In the genomic region with DNA sequence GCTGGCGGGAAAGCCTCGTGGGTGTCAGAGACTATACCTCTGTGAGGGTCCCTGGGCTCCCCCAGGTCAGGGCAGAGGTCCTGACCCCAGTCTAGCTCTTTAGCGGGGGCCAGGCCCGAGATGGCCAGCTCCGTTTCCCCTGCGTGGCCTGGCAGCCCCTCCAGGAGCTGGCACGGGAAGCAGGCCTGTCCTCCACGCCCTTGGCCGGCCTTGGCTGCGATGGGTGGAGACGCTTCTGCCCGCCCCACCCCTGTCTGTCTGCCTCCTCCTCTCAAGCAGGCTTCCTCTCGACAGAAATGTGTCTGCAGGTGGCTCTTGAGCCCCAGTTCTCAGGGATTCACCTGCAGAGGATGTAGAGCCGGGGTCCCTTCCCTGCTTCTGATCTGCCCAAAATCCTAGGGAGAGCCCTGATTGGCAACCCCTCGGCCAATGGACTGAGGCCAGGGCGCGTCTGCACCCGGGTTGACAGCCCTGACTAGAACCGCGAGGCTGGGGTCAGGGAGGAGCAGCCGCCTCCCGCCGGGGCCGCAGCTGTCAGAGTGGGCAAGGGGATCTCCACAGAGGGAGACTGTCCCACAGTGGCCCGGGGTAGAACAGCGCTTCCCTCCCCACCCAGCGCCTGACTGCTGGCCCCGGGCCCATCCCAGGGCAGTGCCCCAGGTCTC, we compare ENCODE assay signal across 23 cellular contexts. TPM values are rescaled to one million over a fixed set of nuclear protein-coding genes. Genes with fewer than 3 reads are reported as not detected.
DNase-seq lines count a peak whose midpoint lies in the region; ATAC-seq, FAIRE-seq and TF ChIP-seq lines count a peak whose summit lies in the region.
"Had no signal": no experiment of that assay in that cellular context is flagged by ENCODE, and none has a peak within 500 bp of the region (broad histone marks: within the 10 kb centered on the region; RNA-seq: fewer than 3 reads in every experiment).

No MANE protein-coding gene starts in this region.

- no peaks in the 10 kb centered on the region for H4K20me1 ChIP-seq in HepG2 (ENCODE audit: insufficient read depth, low read length)
- no peaks in the 10 kb centered on the region for H4K20me1 ChIP-seq in PC-3 (ENCODE audit: low read length)

- H3K4me1 ChIP-seq in HepG2 (ENCODE audit: insufficient read depth, low read length) (no peaks in the 10 kb centered on the region), right lobe of liver (no peaks in the 10 kb centered on the region), PC-3 (ENCODE audit: insufficient read depth, low read length) (no peaks in the 10 kb centered on the region)
- H3K4me1 ChIP-seq: parathyroid adenoma had no signal

- WGBS in HepG2 (ENCODE audit: low lambda C conversion rate) = 9% methylated on average over 12 of the region's 28 CpGs
- 0% methylated on average over 2 of the region's 28 CpGs for WGBS in right lobe of liver (ENCODE audit: insufficient coverage, low coverage, low lambda C conversion rate, missing lambda C conversion rate)

- FAIRE-seq in HepG2 (lab: Jason Lieb, UNC) = no peak

- DNase-seq in HepG2 (ENCODE audit: low spot score) (no peak), right lobe of liver (no peak), PC-3 (no peak), HT-29 (ENCODE audit: low spot score) (no peak), KG1 (lab: John Stamatoyannopoulos, UW) (no peak)
- DNase-seq: activated CD4-positive, alpha-beta T cell treated with anti-CD3 and anti-CD28 coated beads for 36 hours; activated effector memory CD4-positive, alpha-beta T cell treated with Interleukin-2 at 50 U/mL for 16 hours; CD8-positive, alpha-beta memory T cell; esophagus squamous epithelium; IMR-90; NCI-H2081 treated with DMSO at 0.1 percent for 48 hours; NCI-H774; PC-9; stimulated activated CD4-positive, alpha-beta T cell treated with anti-CD3 and anti-CD28 coated beads, Interleukin-1b, Interleukin-23, amount 100 ng/mL, for 48 hours; stimulated activated naive CD8-positive, alpha-beta T cell treated with anti-CD3 and anti-CD28 coated beads, Interleukin-15, amount 100 ng/mL, for 72 hours had no signal

- no peaks in the 10 kb centered on the region for H3K9me2 ChIP-seq in PC-3 (replicated peaks; ENCODE audit: low read length)

- no peak for TF ChIP-seq RAD21 in HepG2 (CRISPR knock-in tag; IDR thresholded peaks at IDR 0.05)

- H3K27ac ChIP-seq in HepG2 (ENCODE audit: extremely low read length, insufficient read depth, low read length) = no peak overlapping the region
- H3K27ac ChIP-seq in right lobe of liver = no peak overlapping the region
- H3K27ac ChIP-seq in PC-3 (ENCODE audit: low read length) = no peak overlapping the region
- H3K27ac ChIP-seq: adrenal gland, cardiac muscle cell, esophagus squamous epithelium, left lung, parathyroid adenoma, PC-9, SK-N-MC had no signal

- no peaks in the 10 kb centered on the region for H3K36me3 ChIP-seq in HepG2 (replicated peaks in 1 of 2; ENCODE audit: control insufficient read depth in 1 of 2, insufficient read depth in 2 of 2, low read length in 2 of 2)
- no peaks in the 10 kb centered on the region for H3K36me3 ChIP-seq in right lobe of liver
- H3K36me3 ChIP-seq in PC-3 (ENCODE audit: low read depth, low read length) = no peaks in the 10 kb centered on the region
- H3K36me3 ChIP-seq: adrenal gland, cardiac muscle cell, esophagus squamous epithelium, left lung had no signal

- intact Hi-C loops in HepG2 (cut with micrococcal nuclease; ENCODE audit: unreplicated experiment) = no loop called here
- intact Hi-C loops in right lobe of liver (cut with DNase I) = no loop called here
- intact Hi-C loops in PC-3 (cut with micrococcal nuclease) = no loop called here

- no peak overlapping the region for H3K4me2 ChIP-seq in HepG2 (ENCODE audit: low read depth, low read length)
- H3K4me2 ChIP-seq in PC-3 (ENCODE audit: low read length) = peak overlapping the region; percentile 20
- H3K4me2 ChIP-seq: PC-9 had no signal

- BruUV-seq in HepG2 (replicated peaks; lab: Mats Ljungman, UMichigan) (no TSS peak), PC-3 (replicated peaks; lab: Mats Ljungman, UMichigan) (no TSS peak)

- in situ Hi-C loops in HepG2 (cut with HindIII; ENCODE audit: extremely low pct_ligation_motif_present, low pct_unique_long_range_greater_than_20kb) = no loop called here

- ATAC-seq in HepG2 = peak; percentile 17; the same call in 2 of the 3 replicates
- no peak for ATAC-seq in right lobe of liver
- ATAC-seq in PC-3 = peak; percentile 60
- peak; percentile 48 for ATAC-seq in esophagus mucosa
- no peak for ATAC-seq in HG02571 (IDR thresholded peaks at IDR 0.05; ENCODE audit: unreplicated experiment)
- ATAC-seq in GM18502 (IDR thresholded peaks at IDR 0.05; ENCODE audit: poor library complexity, unreplicated experiment) = no peak
- ATAC-seq: activated CD4-positive, alpha-beta T cell treated with anti-CD3 and anti-CD28 coated beads for 36 hours; left lung; stimulated activated naive CD8-positive, alpha-beta T cell treated with anti-CD3 and anti-CD28 coated beads, Interleukin-15, amount 100 ng/mL, for 72 hours had no signal

- H3K9ac ChIP-seq in HepG2 (ENCODE audit: insufficient read depth, low read depth, low read length) (no peak overlapping the region), PC-3 (ENCODE audit: low read length) (no peak overlapping the region)
- H3K9ac ChIP-seq: parathyroid adenoma had no signal

- H3K4me3 ChIP-seq in HepG2 (replicated peaks in 1 of 3; ENCODE audit: insufficient read depth in 1 of 3, low read depth in 2 of 3, low read length in 3 of 3) = no peak overlapping the region
- no peak overlapping the region for H3K4me3 ChIP-seq in right lobe of liver
- no peak overlapping the region for H3K4me3 ChIP-seq in PC-3 (ENCODE audit: low read length)
- H3K4me3 ChIP-seq: adrenal gland, cardiac muscle cell, esophagus squamous epithelium, left lung, PC-9, SK-N-MC had no signal

- CTCF ChIA-PET in HepG2 (lab: Yijun Ruan, JAX; ENCODE audit: low intra/inter-chr PET ratio, low total read pairs) = no interaction called here
- CTCF ChIA-PET in PC-3 (lab: Charles Lee) = no interaction called here

- H3F3A ChIP-seq in PC-3 (ENCODE audit: low read length, unreplicated experiment) = no peaks in the 10 kb centered on the region

- POLR2A ChIA-PET in HepG2 (lab: Yijun Ruan, JAX) (interaction anchor here (1.7 kb wide), 1 partner anchor 14 kb away, joined by 8 read pairs; no protein-coding TSS in a partner anchor), PC-3 (lab: Charles Lee; ENCODE audit: unreplicated experiment) (no interaction called here)

- no peak for TF ChIP-seq CTCF in HepG2 (CRISPR knock-in tag; IDR thresholded peaks at IDR 0.05)
- no peak for TF ChIP-seq CTCF in right lobe of liver (IDR thresholded peaks at IDR 0.05)
- no peak for TF ChIP-seq CTCF in PC-3 (conservative IDR thresholded peaks at IDR 0.05; ENCODE audit: low read depth, low read length)

- H3K27me3 ChIP-seq in HepG2 (ENCODE audit: control insufficient read depth in 1 of 2, insufficient read depth in 2 of 2, low read length in 2 of 2) (peaks cover 24 to 52% of the 10 kb centered on the region in 2 experiments), right lobe of liver (peaks cover 0 to 10% of the 10 kb centered on the region in 2 donors), PC-3 (ENCODE audit: low read length) (peaks cover 10% of the 10 kb centered on the region; the same call in 1 of the 2 replicates)

- H3K79me2 ChIP-seq in HepG2 (ENCODE audit: insufficient read depth, low read length) = no peaks in the 10 kb centered on the region
- no peaks in the 10 kb centered on the region for H3K79me2 ChIP-seq in PC-3 (ENCODE audit: low read length)
- H3K79me2 ChIP-seq: parathyroid adenoma had no signal

- TF ChIP-seq POLR2A in HepG2 (IDR thresholded peaks at IDR 0.05; ENCODE audit: insufficient read depth in 1 of 2, low read depth in 2 of 2, low read length in 2 of 2) (no peak), right lobe of liver (IDR thresholded peaks at IDR 0.05) (no peak)

- TF ChIP-seq EP300 in HepG2 (IDR thresholded peaks at IDR 0.05; ENCODE audit: low read depth in 2 of 2, low read length in 2 of 2) (no peak), HepG2 (CRISPR knock-in tag; IDR thresholded peaks at IDR 0.05; ENCODE audit: borderline replicate concordance) (no peak)

- H3K9me3 ChIP-seq in HepG2 (ENCODE audit: low read length) (no peaks in the 10 kb centered on the region), right lobe of liver (no peaks in the 10 kb centered on the region), PC-3 (ENCODE audit: low read length) (no peaks in the 10 kb centered on the region)
- H3K9me3 ChIP-seq: adrenal gland, esophagus squamous epithelium, left lung had no signal

- H2AFZ ChIP-seq in HepG2 (ENCODE audit: low read length) = no peak overlapping the region
- peak overlapping the region; percentile 36; the same call in 1 of the 2 replicates for H2AFZ ChIP-seq in PC-3 (ENCODE audit: low read length)
- H2AFZ ChIP-seq: parathyroid adenoma, PC-9 had no signal

RNA-seq across cellular contexts. Expression of a gene that starts 2.6 kb away (rescaled TPM):
- total RNA-seq in HepG2 (2016; rRNA removed; fragmentation: Illumina TruSeq; extraction: Trizol) = not detected in 2 replicates
- total RNA-seq in HepG2 (2016; cell fraction: cytosol; rRNA removed; fragmentation: Illumina TruSeq; extraction: Trizol; ENCODE audit: low read depth) = not detected in 2 replicates
- total RNA-seq in HepG2 (2016; cell fraction: insoluble cytoplasmic fraction; rRNA removed; fragmentation: Illumina TruSeq; extraction: Trizol) = not detected in 2 replicates
- total RNA-seq in HepG2 (2016; cell fraction: membrane; rRNA removed; fragmentation: Illumina TruSeq; extraction: Trizol) = not detected in 2 replicates
- total RNA-seq in HepG2 (2016; cell fraction: nucleus; rRNA removed; fragmentation: Illumina TruSeq; extraction: Trizol) = 0.09 TPM in 1 of 2 replicates, not detected in the other
- polyA plus RNA-seq in HepG2 (2011; rRNA removed) = 0.05 and 0.13 TPM in 2 replicates
- 0.04 and 0.16 TPM in 2 replicates for polyA plus RNA-seq in HepG2 (2011; cell fraction: cytosol; rRNA removed)
- 0.64 and 1.3 TPM in 2 replicates for polyA plus RNA-seq in HepG2 (2011; cell fraction: nucleus; rRNA removed)
- polyA plus RNA-seq in HepG2 (2012) = 0.32 and 0.40 TPM in 2 replicates
- polyA plus RNA-seq in HepG2 (2016; cell fraction: cytosol; fragmentation: Illumina TruSeq; extraction: Trizol; ENCODE audit: low read depth) = not detected in 2 replicates
- not detected in 2 replicates for polyA plus RNA-seq in HepG2 (2016; cell fraction: insoluble cytoplasmic fraction; fragmentation: Illumina TruSeq; extraction: Trizol; ENCODE audit: low read depth)
- not detected in 2 replicates for polyA plus RNA-seq in HepG2 (2016; cell fraction: membrane; fragmentation: Illumina TruSeq; extraction: Trizol; ENCODE audit: low read depth)
- polyA plus RNA-seq in HepG2 (2016; cell fraction: nucleus; fragmentation: Illumina TruSeq; extraction: Trizol; ENCODE audit: insufficient read depth, low read depth) = not detected in 2 replicates
- polyA minus RNA-seq in HepG2 (2011; rRNA and poly(A)+ RNA removed; ENCODE audit: low replicate concordance) = 0.05 and 0.06 TPM in 2 replicates
- polyA minus RNA-seq in HepG2 (2011; cell fraction: cytosol; rRNA and poly(A)+ RNA removed) = not detected in 2 replicates
- 0.39 TPM in 1 of 2 replicates, not detected in the other for polyA minus RNA-seq in HepG2 (2011; cell fraction: nucleus; rRNA and poly(A)+ RNA removed)
- not detected for total RNA-seq in right lobe of liver
- total RNA-seq in PC-3 (2014; rRNA removed) = 0.11 TPM in 1 of 2 replicates, not detected in the other
- 0.12 TPM for total RNA-seq in esophagus mucosa
- total RNA-seq in HT-29 (2014; rRNA removed; shearing (Covaris generic)) = 0.39 and 3.0 TPM in 2 replicates
- total RNA-seq: CD8-positive, alpha-beta memory T cell; IMR-90; PC-9 had no signal
- polyA plus RNA-seq: CD8-positive, alpha-beta memory T cell had no signal

RNA-seq across cellular contexts. Expression of a gene that starts 21.9 kb away (rescaled TPM):
- total RNA-seq in HepG2 (2016; rRNA removed; fragmentation: Illumina TruSeq; extraction: Trizol) (0.66 and 1.2 TPM in 2 replicates), right lobe of liver (10 to 100 TPM; 62.2 to 86.2 (median 66.2) TPM), PC-3 (2014; rRNA removed) (101 and 103 TPM in 2 replicates), esophagus mucosa (75.3 TPM)
- total RNA-seq in HepG2 (2016; cell fraction: cytosol; rRNA removed; fragmentation: Illumina TruSeq; extraction: Trizol; ENCODE audit: low read depth) = 0.91 and 1.4 TPM in 2 replicates
- 0.65 and 0.95 TPM in 2 replicates for total RNA-seq in HepG2 (2016; cell fraction: insoluble cytoplasmic fraction; rRNA removed; fragmentation: Illumina TruSeq; extraction: Trizol)
- 0.83 TPM in 2 replicates for total RNA-seq in HepG2 (2016; cell fraction: membrane; rRNA removed; fragmentation: Illumina TruSeq; extraction: Trizol)
- total RNA-seq in HepG2 (2016; cell fraction: nucleus; rRNA removed; fragmentation: Illumina TruSeq; extraction: Trizol) = 0.97 and 1.4 TPM in 2 replicates
- 4.5 and 6.5 TPM in 2 replicates for polyA plus RNA-seq in HepG2 (2011; rRNA removed)
- polyA plus RNA-seq in HepG2 (2011; cell fraction: cytosol; rRNA removed) = 1.9 and 3.2 TPM in 2 replicates
- 28.6 and 38.6 TPM in 2 replicates for polyA plus RNA-seq in HepG2 (2011; cell fraction: nucleus; rRNA removed)
- polyA plus RNA-seq in HepG2 (2012) = 3.1 and 4.5 TPM in 2 replicates
- 0.95 and 1.3 TPM in 2 replicates for polyA plus RNA-seq in HepG2 (2016; cell fraction: cytosol; fragmentation: Illumina TruSeq; extraction: Trizol; ENCODE audit: low read depth)
- 0.72 and 1.0 TPM in 2 replicates for polyA plus RNA-seq in HepG2 (2016; cell fraction: insoluble cytoplasmic fraction; fragmentation: Illumina TruSeq; extraction: Trizol; ENCODE audit: low read depth)
- 0.70 and 0.74 TPM in 2 replicates for polyA plus RNA-seq in HepG2 (2016; cell fraction: membrane; fragmentation: Illumina TruSeq; extraction: Trizol; ENCODE audit: low read depth)
- polyA plus RNA-seq in HepG2 (2016; cell fraction: nucleus; fragmentation: Illumina TruSeq; extraction: Trizol; ENCODE audit: insufficient read depth, low read depth) = 4.6 and 5.3 TPM in 2 replicates
- 3.4 and 95.8 TPM in 2 replicates for polyA minus RNA-seq in HepG2 (2011; rRNA and poly(A)+ RNA removed; ENCODE audit: low replicate concordance)
- 1.5 and 1.6 TPM in 2 replicates for polyA minus RNA-seq in HepG2 (2011; cell fraction: cytosol; rRNA and poly(A)+ RNA removed)
- 1.9 and 2.3 TPM in 2 replicates for polyA minus RNA-seq in HepG2 (2011; cell fraction: nucleus; rRNA and poly(A)+ RNA removed)
- 290 and 324 TPM in 2 replicates for total RNA-seq in HT-29 (2014; rRNA removed; shearing (Covaris generic))

RNA-seq across cellular contexts. Expression of a gene that starts 33.5 kb away (rescaled TPM):
- total RNA-seq in HepG2 (2016; rRNA removed; fragmentation: Illumina TruSeq; extraction: Trizol) (not detected in 2 replicates), right lobe of liver (under 1 TPM in 2 of 6 experiments, not detected in 4; 0.17 to 0.18 TPM), PC-3 (2014; rRNA removed) (0.40 and 2.0 TPM in 2 replicates), esophagus mucosa (1.6 TPM)
- total RNA-seq in HepG2 (2016; cell fraction: cytosol; rRNA removed; fragmentation: Illumina TruSeq; extraction: Trizol; ENCODE audit: low read depth) = not detected in 2 replicates
- total RNA-seq in HepG2 (2016; cell fraction: insoluble cytoplasmic fraction; rRNA removed; fragmentation: Illumina TruSeq; extraction: Trizol) = not detected in 2 replicates
- total RNA-seq in HepG2 (2016; cell fraction: membrane; rRNA removed; fragmentation: Illumina TruSeq; extraction: Trizol) = not detected in 2 replicates
- not detected in 2 replicates for total RNA-seq in HepG2 (2016; cell fraction: nucleus; rRNA removed; fragmentation: Illumina TruSeq; extraction: Trizol)
- not detected in 2 replicates for polyA plus RNA-seq in HepG2 (2011; rRNA removed)
- polyA plus RNA-seq in HepG2 (2011; cell fraction: cytosol; rRNA removed) = 0.09 TPM in 1 of 2 replicates, not detected in the other
- polyA plus RNA-seq in HepG2 (2011; cell fraction: nucleus; rRNA removed) = 0.18 and 0.26 TPM in 2 replicates
- polyA plus RNA-seq in HepG2 (2012) = not detected in 2 replicates
- polyA plus RNA-seq in HepG2 (2016; cell fraction: cytosol; fragmentation: Illumina TruSeq; extraction: Trizol; ENCODE audit: low read depth) = not detected in 2 replicates
- polyA plus RNA-seq in HepG2 (2016; cell fraction: insoluble cytoplasmic fraction; fragmentation: Illumina TruSeq; extraction: Trizol; ENCODE audit: low read depth) = not detected in 2 replicates
- not detected in 2 replicates for polyA plus RNA-seq in HepG2 (2016; cell fraction: membrane; fragmentation: Illumina TruSeq; extraction: Trizol; ENCODE audit: low read depth)
- polyA plus RNA-seq in HepG2 (2016; cell fraction: nucleus; fragmentation: Illumina TruSeq; extraction: Trizol; ENCODE audit: insufficient read depth, low read depth) = not detected in 2 replicates
- 0.21 TPM in 1 of 2 replicates, not detected in the other for polyA minus RNA-seq in HepG2 (2011; rRNA and poly(A)+ RNA removed; ENCODE audit: low replicate concordance)
- not detected in 2 replicates for polyA minus RNA-seq in HepG2 (2011; cell fraction: cytosol; rRNA and poly(A)+ RNA removed)
- polyA minus RNA-seq in HepG2 (2011; cell fraction: nucleus; rRNA and poly(A)+ RNA removed) = not detected in 2 replicates
- 0.43 and 0.44 TPM in 2 replicates for total RNA-seq in HT-29 (2014; rRNA removed; shearing (Covaris generic))
- total RNA-seq: activated CD4-positive, alpha-beta T cell treated with anti-CD3 and anti-CD28 coated beads for 36 hours; adrenal gland; cardiac muscle cell; CD8-positive, alpha-beta memory T cell; IMR-90 had no signal
- polyA plus RNA-seq: adrenal gland; CD8-positive, alpha-beta memory T cell; IMR-90 had no signal

RNA-seq across cellular contexts. Expression of a gene that starts 35.5 kb away (rescaled TPM):
- total RNA-seq in HepG2 (2016; rRNA removed; fragmentation: Illumina TruSeq; extraction: Trizol) (not detected in 2 replicates), right lobe of liver (not detected), PC-3 (2014; rRNA removed) (not detected in 2 replicates), esophagus mucosa (not detected)
- total RNA-seq in HepG2 (2016; cell fraction: cytosol; rRNA removed; fragmentation: Illumina TruSeq; extraction: Trizol; ENCODE audit: low read depth) = not detected in 2 replicates
- not detected in 2 replicates for total RNA-seq in HepG2 (2016; cell fraction: insoluble cytoplasmic fraction; rRNA removed; fragmentation: Illumina TruSeq; extraction: Trizol)
- not detected in 2 replicates for total RNA-seq in HepG2 (2016; cell fraction: membrane; rRNA removed; fragmentation: Illumina TruSeq; extraction: Trizol)
- total RNA-seq in HepG2 (2016; cell fraction: nucleus; rRNA removed; fragmentation: Illumina TruSeq; extraction: Trizol) = not detected in 2 replicates
- not detected in 2 replicates for polyA plus RNA-seq in HepG2 (2011; rRNA removed)
- polyA plus RNA-seq in HepG2 (2011; cell fraction: cytosol; rRNA removed) = not detected in 2 replicates
- polyA plus RNA-seq in HepG2 (2011; cell fraction: nucleus; rRNA removed) = not detected in 2 replicates
- polyA plus RNA-seq in HepG2 (2012) = not detected in 2 replicates
- not detected in 2 replicates for polyA plus RNA-seq in HepG2 (2016; cell fraction: cytosol; fragmentation: Illumina TruSeq; extraction: Trizol; ENCODE audit: low read depth)
- polyA plus RNA-seq in HepG2 (2016; cell fraction: insoluble cytoplasmic fraction; fragmentation: Illumina TruSeq; extraction: Trizol; ENCODE audit: low read depth) = not detected in 2 replicates
- not detected in 2 replicates for polyA plus RNA-seq in HepG2 (2016; cell fraction: membrane; fragmentation: Illumina TruSeq; extraction: Trizol; ENCODE audit: low read depth)
- not detected in 2 replicates for polyA plus RNA-seq in HepG2 (2016; cell fraction: nucleus; fragmentation: Illumina TruSeq; extraction: Trizol; ENCODE audit: insufficient read depth, low read depth)
- polyA minus RNA-seq in HepG2 (2011; rRNA and poly(A)+ RNA removed; ENCODE audit: low replicate concordance) = 0.19 TPM in 1 of 2 replicates, not detected in the other
- not detected in 2 replicates for polyA minus RNA-seq in HepG2 (2011; cell fraction: cytosol; rRNA and poly(A)+ RNA removed)
- not detected in 2 replicates for polyA minus RNA-seq in HepG2 (2011; cell fraction: nucleus; rRNA and poly(A)+ RNA removed)
- total RNA-seq in HT-29 (2014; rRNA removed; shearing (Covaris generic)) = not detected in 2 replicates
- total RNA-seq: activated CD4-positive, alpha-beta T cell treated with anti-CD3 and anti-CD28 coated beads for 36 hours; adrenal gland; cardiac muscle cell; CD8-positive, alpha-beta memory T cell; esophagus squamous epithelium; IMR-90; left lung had no signal
- polyA plus RNA-seq: adrenal gland; cardiac muscle cell; CD8-positive, alpha-beta memory T cell; IMR-90 had no signal

RNA-seq across cellular contexts. Expression of a gene that starts 49.6 kb away (rescaled TPM):
- total RNA-seq in HepG2 (2016; rRNA removed; fragmentation: Illumina TruSeq; extraction: Trizol) = 19.0 and 48.9 TPM in 2 replicates
- 9.3 and 10.3 TPM in 2 replicates for total RNA-seq in HepG2 (2016; cell fraction: cytosol; rRNA removed; fragmentation: Illumina TruSeq; extraction: Trizol; ENCODE audit: low read depth)
- 17.2 and 48.2 TPM in 2 replicates for total RNA-seq in HepG2 (2016; cell fraction: insoluble cytoplasmic fraction; rRNA removed; fragmentation: Illumina TruSeq; extraction: Trizol)
- total RNA-seq in HepG2 (2016; cell fraction: membrane; rRNA removed; fragmentation: Illumina TruSeq; extraction: Trizol) = 17.0 and 19.9 TPM in 2 replicates
- 44.7 and 51.0 TPM in 2 replicates for total RNA-seq in HepG2 (2016; cell fraction: nucleus; rRNA removed; fragmentation: Illumina TruSeq; extraction: Trizol)
- polyA plus RNA-seq in HepG2 (2011; rRNA removed) = 59.5 and 60.6 TPM in 2 replicates
- polyA plus RNA-seq in HepG2 (2011; cell fraction: cytosol; rRNA removed) = 48.6 and 64.5 TPM in 2 replicates
- polyA plus RNA-seq in HepG2 (2011; cell fraction: nucleus; rRNA removed) = 146 and 162 TPM in 2 replicates
- 30.5 and 38.6 TPM in 2 replicates for polyA plus RNA-seq in HepG2 (2012)
- polyA plus RNA-seq in HepG2 (2016; cell fraction: cytosol; fragmentation: Illumina TruSeq; extraction: Trizol; ENCODE audit: low read depth) = 6.7 and 6.8 TPM in 2 replicates
- polyA plus RNA-seq in HepG2 (2016; cell fraction: insoluble cytoplasmic fraction; fragmentation: Illumina TruSeq; extraction: Trizol; ENCODE audit: low read depth) = 16.2 and 18.3 TPM in 2 replicates
- polyA plus RNA-seq in HepG2 (2016; cell fraction: membrane; fragmentation: Illumina TruSeq; extraction: Trizol; ENCODE audit: low read depth) = 11.2 and 12.8 TPM in 2 replicates
- polyA plus RNA-seq in HepG2 (2016; cell fraction: nucleus; fragmentation: Illumina TruSeq; extraction: Trizol; ENCODE audit: insufficient read depth, low read depth) = 78.7 and 83.1 TPM in 2 replicates
- 71.9 and 74.1 TPM in 2 replicates for polyA minus RNA-seq in HepG2 (2011; rRNA and poly(A)+ RNA removed; ENCODE audit: low replicate concordance)
- polyA minus RNA-seq in HepG2 (2011; cell fraction: cytosol; rRNA and poly(A)+ RNA removed) = 24.7 and 26.8 TPM in 2 replicates
- 40.9 and 45.3 TPM in 2 replicates for polyA minus RNA-seq in HepG2 (2011; cell fraction: nucleus; rRNA and poly(A)+ RNA removed)
- 10 to 100 TPM; 24.0 to 39.1 (median 28.8) TPM for total RNA-seq in right lobe of liver
- 65.5 and 71.6 TPM in 2 replicates for total RNA-seq in PC-3 (2014; rRNA removed)
- total RNA-seq in esophagus mucosa = 46.2 TPM
- 82.2 and 104 TPM in 2 replicates for total RNA-seq in HT-29 (2014; rRNA removed; shearing (Covaris generic))

Comparison
In these comparisons a context has a peak if more than half of its experiments do, and no peak if none do; other contexts are left out.
1. ATAC-seq: peak in HepG2 (single experiment), PC-3 (single experiment) and esophagus mucosa (single experiment); none in right lobe of liver (0 of 4), HG02571 (single experiment) and GM18502 (single experiment).
2. RNA of a gene that starts 21.9 kb away (total RNA-seq): 290 to 324 TPM in HT-29, 101 to 103 TPM in PC-3, 75.3 TPM in esophagus mucosa (single experiment) and 62.2 to 86.2 TPM in right lobe of liver; 0.65 to 1.4 TPM in HepG2; every median in the first group is over 10 times any median in the second.